ENCODE assay signal across 17 cellular contexts in genomic region chr19:45952341-45952690, GRCh38. TPM values are rescaled to one million over a fixed set of nuclear protein-coding genes. Genes with fewer than 3 reads are reported as not detected.
DNase-seq lines count a peak whose midpoint lies in the region; ATAC-seq, FAIRE-seq and TF ChIP-seq lines count a peak whose summit lies in the region.
"Had no signal": no experiment of that assay in that cellular context is flagged by ENCODE, and none has a peak within 500 bp of the region (broad histone marks: within the 10 kb centered on the region; RNA-seq: fewer than 3 reads in every experiment).

No MANE protein-coding gene starts in this region.

- H3K9me3 ChIP-seq in NT2/D1 (ENCODE audit: insufficient read depth, low read length) (no peaks in the 10 kb centered on the region; the same call in 1 of the 2 replicates), parathyroid adenoma (ENCODE audit: control insufficient read depth, low read length) (no peaks in the 10 kb centered on the region)
- H3K9me3 ChIP-seq: colonic mucosa, esophagus muscularis mucosa had no signal

- intact Hi-C loops in activated CD4-positive, alpha-beta T cell treated with anti-CD3 and anti-CD28 coated beads for 36 hours (cut with DNase I, micrococcal nuclease) = no loop called here

- H3K4me1 Mint-ChIP-seq in activated CD4-positive, alpha-beta T cell treated with anti-CD3 and anti-CD28 coated beads for 36 hours = peaks cover 9% of the 10 kb centered on the region
- peaks cover 33% of the 10 kb centered on the region for H3K4me1 Mint-ChIP-seq in glutamatergic neuron (ENCODE audit: low read depth, unreplicated experiment)

- peak overlapping the region; percentile 67 for H3K4me3 Mint-ChIP-seq in activated CD4-positive, alpha-beta T cell treated with anti-CD3 and anti-CD28 coated beads for 36 hours
- peak overlapping the region; percentile 87 for H3K4me3 Mint-ChIP-seq in glutamatergic neuron (ENCODE audit: unreplicated experiment)

- H3K36me3 ChIP-seq in NT2/D1 (ENCODE audit: insufficient read depth, insufficient read length, low read length) (no peaks in the 10 kb centered on the region), parathyroid adenoma (ENCODE audit: control insufficient read depth, insufficient read depth, low read length) (no peaks in the 10 kb centered on the region)
- H3K36me3 ChIP-seq: colonic mucosa had no signal

- H3K4me3 ChIP-seq in NT2/D1 (ENCODE audit: insufficient read length, low read depth) (peak overlapping the region; percentile 64), parathyroid adenoma (ENCODE audit: low read depth, low read length) (no peak overlapping the region)
- H3K4me3 ChIP-seq: colonic mucosa had no signal

- peak; percentile 16 for ATAC-seq in activated CD4-positive, alpha-beta T cell treated with anti-CD3 and anti-CD28 coated beads for 36 hours
- no peak for ATAC-seq in GM19395 (IDR thresholded peaks at IDR 0.05; ENCODE audit: unreplicated experiment)

- no peak for FAIRE-seq in RCC 7860 (lab: Jason Lieb, UNC)
- FAIRE-seq: A204.1, TTC549 had no signal

- H3K27ac Mint-ChIP-seq in activated CD4-positive, alpha-beta T cell treated with anti-CD3 and anti-CD28 coated beads for 36 hours = no peak overlapping the region
- H3K27ac Mint-ChIP-seq in glutamatergic neuron (ENCODE audit: unreplicated experiment) = peak overlapping the region; percentile 98
- H3K27ac Mint-ChIP-seq: nephron progenitor cell had no signal

- H3K27ac ChIP-seq in parathyroid adenoma = peak overlapping the region; percentile 54
- H3K27ac ChIP-seq: colonic mucosa, esophagus muscularis mucosa had no signal

- H3K4me2 ChIP-seq in parathyroid adenoma (ENCODE audit: low read length) = no peak overlapping the region

- peak overlapping the region; percentile 87 for H2AFZ ChIP-seq in parathyroid adenoma

- CTCF ChIA-PET in activated CD4-positive, alpha-beta T cell treated with anti-CD3 and anti-CD28 coated beads for 36 hours (lab: Charles Lee) = interaction anchor here (1.0 kb wide), 1 partner anchor 64 kb away, joined by 4 read pairs; no protein-coding TSS in a partner anchor

- H3K27me3 ChIP-seq in NT2/D1 (ENCODE audit: insufficient read depth, insufficient read length) (no peaks in the 10 kb centered on the region), parathyroid adenoma (ENCODE audit: control insufficient read depth, insufficient read depth, low read length) (no peaks in the 10 kb centered on the region)

- H3K36me3 Mint-ChIP-seq in activated CD4-positive, alpha-beta T cell treated with anti-CD3 and anti-CD28 coated beads for 36 hours (ENCODE audit: low read depth) = no peaks in the 10 kb centered on the region
- no peaks in the 10 kb centered on the region for H3K36me3 Mint-ChIP-seq in glutamatergic neuron (ENCODE audit: unreplicated experiment)

- POLR2A ChIA-PET in activated CD4-positive, alpha-beta T cell treated with anti-CD3 and anti-CD28 coated beads for 36 hours (lab: Charles Lee) = interaction anchor here (0.6 to 1.0 kb wide), 2 partner anchors 89 to 190 kb away, joined by 3 to 4 read pairs; partner anchors contain the start of gene SYMPK

- H3K79me2 ChIP-seq in parathyroid adenoma = no peaks in the 10 kb centered on the region

- H3K9ac ChIP-seq in NT2/D1 (ENCODE audit: insufficient read length, low read depth) (no peak overlapping the region), parathyroid adenoma (no peak overlapping the region)

- TF ChIP-seq CTCF in glutamatergic neuron (IDR thresholded peaks at IDR 0.05; ENCODE audit: partially characterized antibody, unreplicated experiment) = no peak
- TF ChIP-seq CTCF in parathyroid adenoma (IDR thresholded peaks at IDR 0.05) = no peak

- peaks cover 3% of the 10 kb centered on the region for H3K9me3 Mint-ChIP-seq in activated CD4-positive, alpha-beta T cell treated with anti-CD3 and anti-CD28 coated beads for 36 hours (ENCODE audit: low read depth)
- peaks cover 15% of the 10 kb centered on the region for H3K9me3 Mint-ChIP-seq in glutamatergic neuron (ENCODE audit: unreplicated experiment)
- H3K9me3 Mint-ChIP-seq: nephron progenitor cell had no signal

- peaks cover 24% of the 10 kb centered on the region for H3K27me3 Mint-ChIP-seq in activated CD4-positive, alpha-beta T cell treated with anti-CD3 and anti-CD28 coated beads for 36 hours
- H3K27me3 Mint-ChIP-seq in glutamatergic neuron (ENCODE audit: unreplicated experiment) = peaks cover 7% of the 10 kb centered on the region

- no peak for DNase-seq in activated CD4-positive, alpha-beta T cell treated with anti-CD3 and anti-CD28 coated beads for 36 hours
- no peak for DNase-seq in activated CD4-positive, alpha-beta T cell treated with anti-CD3 and anti-CD28 coated beads for 4 hours
- DNase-seq in NT2/D1 (ENCODE audit: low read depth, low spot score) (no peak), glutamatergic neuron (no peak), RCC 7860 (ENCODE audit: low spot score) (no peak), cerebellar cortex (ENCODE audit: low spot score) (no peak)

- H3K4me1 ChIP-seq in NT2/D1 (ENCODE audit: insufficient read depth, insufficient read length) (peaks cover 3% of the 10 kb centered on the region), parathyroid adenoma (peaks cover 8% of the 10 kb centered on the region)
- H3K4me1 ChIP-seq: colonic mucosa had no signal

RNA-seq across cellular contexts. Expression of gene NOVA2, which starts 21.3 kb away (rescaled TPM):
- total RNA-seq in activated CD4-positive, alpha-beta T cell treated with anti-CD3 and anti-CD28 coated beads for 36 hours = under 1 TPM; 0.02 to 0.09 TPM
- total RNA-seq in glutamatergic neuron (ENCODE audit: unreplicated experiment) = 163 TPM
- total RNA-seq: G401 had no signal

RNA-seq across cellular contexts. Expression of gene NANOS2, which starts 37.7 kb away (rescaled TPM):
- total RNA-seq in activated CD4-positive, alpha-beta T cell treated with anti-CD3 and anti-CD28 coated beads for 36 hours = not detected
- not detected for total RNA-seq in glutamatergic neuron (ENCODE audit: unreplicated experiment)
- total RNA-seq: colonic mucosa, esophagus muscularis mucosa, left colon, sciatic nerve, urinary bladder had no signal

RNA-seq across cellular contexts. Expression of gene CCDC61, which starts 43.0 kb away (rescaled TPM):
- total RNA-seq in activated CD4-positive, alpha-beta T cell treated with anti-CD3 and anti-CD28 coated beads for 36 hours = 10 to 100 TPM; 22.4 to 26.2 TPM
- 33.5 TPM for total RNA-seq in glutamatergic neuron (ENCODE audit: unreplicated experiment)

RNA-seq across cellular contexts. Expression of gene MYPOP, which starts 49.9 kb away (rescaled TPM):
- total RNA-seq in activated CD4-positive, alpha-beta T cell treated with anti-CD3 and anti-CD28 coated beads for 36 hours = 1 to 10 TPM; 5.0 to 5.6 TPM
- total RNA-seq in glutamatergic neuron (ENCODE audit: unreplicated experiment) = 7.1 TPM

Comparison
In these comparisons a context has a peak if more than half of its experiments do, and no peak if none do; other contexts are left out.
1. RNA of gene NOVA2, which starts 21.3 kb away (total RNA-seq): 163 TPM in glutamatergic neuron (single experiment); 0.02 to 0.09 TPM in activated CD4-positive, alpha-beta T cell treated with anti-CD3 and anti-CD28 coated beads for 36 hours; every median in the first group is over 100 times any median in the second.